ENCODE assay signal across 8 cellular contexts in genomic region chr6:108294297-108294786, GRCh38. TPM values are rescaled to one million over a fixed set of nuclear protein-coding genes. Genes with fewer than 3 reads are reported as not detected.
DNase-seq lines count a peak whose midpoint lies in the region; ATAC-seq, FAIRE-seq and TF ChIP-seq lines count a peak whose summit lies in the region.

No MANE protein-coding gene starts in this region.

- H3K27me3 ChIP-seq in ascending aorta = no peaks in the 10 kb centered on the region
- H3K27me3 ChIP-seq in left lung = no peaks in the 10 kb centered on the region

- TF ChIP-seq CTCF in ascending aorta (IDR thresholded peaks at IDR 0.05) (no peak), left lung (IDR thresholded peaks at IDR 0.05) (no peak), type B pancreatic cell (conservative IDR thresholded peaks at IDR 0.05) (no peak)

- H3K36me3 ChIP-seq in ascending aorta (no peaks in the 10 kb centered on the region), left lung (no peaks in the 10 kb centered on the region)

- H3K4me1 Mint-ChIP-seq in T-helper 1 cell treated with Interleukin-12 subunit alpha and Interleukin-12 subunit beta and Interleukin-4 antibody, amounts not matched to agents 30 μg/mL and 1 μg/mL, for 36 hours (ENCODE audit: low read depth) = peaks cover 17% of the 10 kb centered on the region
- peaks cover 9% of the 10 kb centered on the region for H3K4me1 Mint-ChIP-seq in type B pancreatic cell (ENCODE audit: unreplicated experiment)

- H3K9me3 ChIP-seq in ascending aorta (no peaks in the 10 kb centered on the region), left lung (no peaks in the 10 kb centered on the region)

- peaks cover 6% of the 10 kb centered on the region for H3K27me3 Mint-ChIP-seq in T-helper 1 cell treated with Interleukin-12 subunit alpha and Interleukin-12 subunit beta and Interleukin-4 antibody, amounts not matched to agents 30 μg/mL and 1 μg/mL, for 36 hours (ENCODE audit: low read depth)
- H3K27me3 Mint-ChIP-seq in type B pancreatic cell = no peaks in the 10 kb centered on the region

- FAIRE-seq in GM19239 (lab: Jason Lieb, UNC) = no peak

- ATAC-seq in HG03196 (IDR thresholded peaks at IDR 0.05; ENCODE audit: unreplicated experiment) (peak; percentile 10), left lung (no peak)

- no peak for DNase-seq in T-helper 1 cell
- DNase-seq in ascending aorta (ENCODE audit: low spot score in 2 of 2) = no peak
- no peak for DNase-seq in left lung
- no peak for DNase-seq in type B pancreatic cell (ENCODE audit: extremely low spot score, unreplicated experiment)
- DNase-seq in GM19239 (ENCODE audit: insufficient read length, low spot score) = no peak
- no peak for DNase-seq in NCI-H82 treated with DMSO at 0.1 percent for 48 hours (lab: John Stamatoyannopoulos, UW; ENCODE audit: unreplicated experiment)

- peak overlapping the region; percentile 74 to 90 for H3K27ac ChIP-seq in ascending aorta
- peak overlapping the region; percentile 96 to 99 for H3K27ac ChIP-seq in left lung

- no peaks in the 10 kb centered on the region for H3K9me3 Mint-ChIP-seq in T-helper 1 cell treated with Interleukin-12 subunit alpha and Interleukin-12 subunit beta and Interleukin-4 antibody, amounts not matched to agents 30 μg/mL and 1 μg/mL, for 36 hours
- H3K9me3 Mint-ChIP-seq in type B pancreatic cell = no peaks in the 10 kb centered on the region

- peaks cover 2% of the 10 kb centered on the region for H3K36me3 Mint-ChIP-seq in T-helper 1 cell treated with Interleukin-12 subunit alpha and Interleukin-12 subunit beta and Interleukin-4 antibody, amounts not matched to agents 30 μg/mL and 1 μg/mL, for 36 hours (ENCODE audit: low read depth)
- H3K36me3 Mint-ChIP-seq in type B pancreatic cell = no peaks in the 10 kb centered on the region

- H3K4me1 ChIP-seq in ascending aorta = peaks cover 4 to 5% of the 10 kb centered on the region in 2 donors
- H3K4me1 ChIP-seq in left lung = peaks cover 5 to 15% of the 10 kb centered on the region in 2 donors

- H3K4me3 ChIP-seq in ascending aorta (peak overlapping the region; percentile 72 to 91), left lung (peak overlapping the region; percentile 86 to 88)

- intact Hi-C loops in ascending aorta (cut with DNase I) (loop anchor here (1.0 to 10.0 kb wide), 2 partner anchors 33 to 220 kb away; partner anchors contain the start of genes OSTM1 and SNX3), left lung (cut with DNase I) (no loop called here)

- peak overlapping the region; percentile 99 for H3K27ac Mint-ChIP-seq in T-helper 1 cell treated with Interleukin-12 subunit alpha and Interleukin-12 subunit beta and Interleukin-4 antibody, amounts not matched to agents 30 μg/mL and 1 μg/mL, for 36 hours
- peak overlapping the region; percentile 95 for H3K27ac Mint-ChIP-seq in type B pancreatic cell

- peak overlapping the region; percentile 93 for H3K4me3 Mint-ChIP-seq in T-helper 1 cell treated with Interleukin-12 subunit alpha and Interleukin-12 subunit beta and Interleukin-4 antibody, amounts not matched to agents 30 μg/mL and 1 μg/mL, for 36 hours
- peak overlapping the region; percentile 97 for H3K4me3 Mint-ChIP-seq in type B pancreatic cell

RNA-seq across cellular contexts. Expression of gene AFG1L, which starts 0.5 kb away (rescaled TPM):
- total RNA-seq in ascending aorta = 0.53 TPM
- 10 to 100 TPM in 1 of 2 donors, 1 to 10 TPM in 1; 9.3 to 10.2 TPM for total RNA-seq in left lung
- total RNA-seq in type B pancreatic cell (ENCODE audit: low replicate concordance) = 7.8 and 9.6 TPM in 2 replicates

RNA-seq across cellular contexts. Expression of gene SNX3, which starts 33.5 kb away (rescaled TPM):
- total RNA-seq in ascending aorta (112 TPM), left lung (100 to 1,000 TPM; 196 to 214 TPM), type B pancreatic cell (ENCODE audit: low replicate concordance) (93.1 and 126 TPM in 2 replicates)
